Comparison of ENCODE assay signal across 1 cellular context in the genomic region with DNA sequence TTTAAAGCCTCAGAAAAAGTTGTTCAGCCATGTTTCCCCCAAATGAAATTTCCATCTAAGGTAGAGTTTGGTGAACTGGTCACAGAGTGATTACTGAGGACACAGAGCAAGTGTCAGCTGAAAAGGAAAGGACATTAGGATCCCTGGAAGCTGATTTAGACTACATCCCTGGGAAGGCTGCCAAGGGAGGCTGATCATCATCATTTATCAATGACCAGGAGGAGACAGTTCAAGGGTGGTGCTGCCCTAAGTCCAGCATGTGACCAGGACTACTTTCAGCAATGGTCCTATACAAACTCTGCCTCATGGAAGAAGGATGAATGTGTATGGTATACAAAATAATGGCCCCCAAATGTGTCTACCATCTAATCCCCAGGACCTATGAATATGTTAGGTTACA.
TF ChIP-seq lines count a peak whose summit lies in the region.

No MANE protein-coding gene starts in this region.

TF ChIP-seq in K562, 482 proteins besides CTCF, POLR2A, EP300 and RAD21 (continued from another document):
- TF ChIP-seq, protein P1, sequence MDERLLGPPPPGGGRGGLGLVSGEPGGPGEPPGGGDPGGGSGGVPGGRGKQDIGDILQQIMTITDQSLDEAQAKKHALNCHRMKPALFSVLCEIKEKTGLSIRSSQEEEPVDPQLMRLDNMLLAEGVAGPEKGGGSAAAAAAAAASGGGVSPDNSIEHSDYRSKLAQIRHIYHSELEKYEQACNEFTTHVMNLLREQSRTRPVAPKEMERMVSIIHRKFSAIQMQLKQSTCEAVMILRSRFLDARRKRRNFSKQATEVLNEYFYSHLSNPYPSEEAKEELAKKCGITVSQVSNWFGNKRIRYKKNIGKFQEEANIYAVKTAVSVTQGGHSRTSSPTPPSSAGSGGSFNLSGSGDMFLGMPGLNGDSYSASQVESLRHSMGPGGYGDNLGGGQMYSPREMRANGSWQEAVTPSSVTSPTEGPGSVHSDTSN (CRISPR knock-in tag; IDR thresholded peaks at IDR 0.05; ENCODE audit: low read depth) = no peak
- TF ChIP-seq, protein P1 (tag; conservative IDR thresholded peaks at IDR 0.05; ENCODE audit: low read depth) = peak; percentile 92
- TF ChIP-seq, protein P2, sequence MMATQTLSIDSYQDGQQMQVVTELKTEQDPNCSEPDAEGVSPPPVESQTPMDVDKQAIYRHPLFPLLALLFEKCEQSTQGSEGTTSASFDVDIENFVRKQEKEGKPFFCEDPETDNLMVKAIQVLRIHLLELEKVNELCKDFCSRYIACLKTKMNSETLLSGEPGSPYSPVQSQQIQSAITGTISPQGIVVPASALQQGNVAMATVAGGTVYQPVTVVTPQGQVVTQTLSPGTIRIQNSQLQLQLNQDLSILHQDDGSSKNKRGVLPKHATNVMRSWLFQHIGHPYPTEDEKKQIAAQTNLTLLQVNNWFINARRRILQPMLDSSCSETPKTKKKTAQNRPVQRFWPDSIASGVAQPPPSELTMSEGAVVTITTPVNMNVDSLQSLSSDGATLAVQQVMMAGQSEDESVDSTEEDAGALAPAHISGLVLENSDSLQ (IDR thresholded peaks at IDR 0.05) = 0 out of 2 replicates have a peak, but pooled peaks have one; percentile 19
